Comparison of ENCODE assay signal across 9 cellular contexts in genomic region chr3:182035324-182035723, GRCh38.
"Had no signal": no experiment of that assay in that cellular context is flagged by ENCODE, and none has a peak within 500 bp of the region (broad histone marks: within the 10 kb centered on the region; RNA-seq: fewer than 3 reads in every experiment).

No MANE protein-coding gene starts in this region.

- H3K36me3 ChIP-seq: HAP-1 had no signal

- H2AFZ ChIP-seq: GM23248, GM23338 had no signal

- H3K27ac ChIP-seq: GM23248 had no signal

- H3K4me2 ChIP-seq: GM23338 had no signal

- H3K9ac ChIP-seq: GM23248 had no signal

- ATAC-seq: GM23338, HCT116 had no signal

- H3K27ac Mint-ChIP-seq: GM23338, H9, HFFc6 had no signal

- H3K4me3 ChIP-seq: GM23248, GM23338, HAP-1 had no signal

- DNase-seq: GM23248, GOT3, H7, H9, HCEC 1CT, HFFc6 had no signal

- H3K4me3 Mint-ChIP-seq: GM23338, H9, HFFc6 had no signal

- H3K9me3 ChIP-seq: HAP-1 had no signal

- H3K4me1 ChIP-seq: HAP-1 had no signal

- H3K4me1 Mint-ChIP-seq: GM23338, H9 had no signal
